Comparison of ENCODE assay signal across 16 cellular contexts in the genomic region with DNA sequence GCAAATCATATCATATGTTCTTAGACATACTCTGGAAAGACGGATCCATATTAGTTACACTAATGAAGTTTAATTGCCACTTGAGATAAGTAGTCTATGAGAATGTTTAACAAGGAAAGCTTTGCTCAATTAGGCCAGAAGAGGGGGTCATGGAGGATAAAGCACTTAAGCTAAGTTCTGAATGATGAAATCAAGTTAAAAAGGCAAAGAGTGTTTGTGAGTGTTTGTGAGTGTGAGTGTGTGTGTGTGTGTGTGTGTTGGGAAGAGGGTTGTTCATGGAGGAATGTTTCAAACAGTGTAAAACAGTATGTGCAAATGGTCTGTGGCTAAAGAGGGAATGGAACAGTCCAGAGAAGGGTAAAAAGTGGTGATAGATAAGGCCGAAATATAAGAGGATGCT.
DNase-seq lines count a peak whose midpoint lies in the region; ATAC-seq, FAIRE-seq and TF ChIP-seq lines count a peak whose summit lies in the region.
"Had no signal": no experiment of that assay in that cellular context is flagged by ENCODE, and none has a peak within 500 bp of the region (broad histone marks: within the 10 kb centered on the region; RNA-seq: fewer than 3 reads in every experiment).

No MANE protein-coding gene starts in this region.

- no peaks in the 10 kb centered on the region for H3K36me3 Mint-ChIP-seq in activated naive CD8-positive, alpha-beta T cell treated with anti-CD3 and anti-CD28 coated beads for 36 hours
- H3K36me3 Mint-ChIP-seq: mesothelial cell of epicardium had no signal

- TF ChIP-seq CTCF in LNCAP (IDR thresholded peaks at IDR 0.05): peak; percentile 34; the same call in 1 of the 2 replicates

- FAIRE-seq in GM19239 (lab: Jason Lieb, UNC): no peak
- FAIRE-seq: TTC549 had no signal

- ATAC-seq in HG03135 (IDR thresholded peaks at IDR 0.05; ENCODE audit: unreplicated experiment) (no peak), HG02973 (IDR thresholded peaks at IDR 0.05; ENCODE audit: unreplicated experiment) (no peak)

- no peaks in the 10 kb centered on the region for H3K4me1 Mint-ChIP-seq in activated naive CD8-positive, alpha-beta T cell treated with anti-CD3 and anti-CD28 coated beads for 36 hours

- H3K4me3 Mint-ChIP-seq in activated naive CD8-positive, alpha-beta T cell treated with anti-CD3 and anti-CD28 coated beads for 36 hours: no peak overlapping the region
- H3K4me3 Mint-ChIP-seq: mesothelial cell of epicardium; stimulated activated naive CD8-positive, alpha-beta T cell treated with anti-CD3 and anti-CD28 coated beads, Interleukin-15, Interleukin-2, amounts not matched to agents 100 ng/mL and 50 ng/mL, for 24 hours had no signal

- no peak overlapping the region for H3K27ac Mint-ChIP-seq in activated naive CD8-positive, alpha-beta T cell treated with anti-CD3 and anti-CD28 coated beads for 36 hours
- H3K27ac Mint-ChIP-seq: mesothelial cell of epicardium; stimulated activated naive CD8-positive, alpha-beta T cell treated with anti-CD3 and anti-CD28 coated beads, Interleukin-15, Interleukin-2, amounts not matched to agents 100 ng/mL and 50 ng/mL, for 24 hours had no signal

- H3K9me3 Mint-ChIP-seq in activated naive CD8-positive, alpha-beta T cell treated with anti-CD3 and anti-CD28 coated beads for 36 hours: no peaks in the 10 kb centered on the region
- H3K9me3 Mint-ChIP-seq: mesothelial cell of epicardium; stimulated activated naive CD8-positive, alpha-beta T cell treated with anti-CD3 and anti-CD28 coated beads, Interleukin-15, Interleukin-2, amounts not matched to agents 100 ng/mL and 50 ng/mL, for 24 hours had no signal

- DNase-seq in DMS79 treated with DMSO at 0.1 percent for 48 hours (lab: John Stamatoyannopoulos, UW) (peak; percentile 77), RKO (ENCODE audit: low spot score) (peak; percentile 8), iris pigment epithelial cell (ENCODE audit: low read depth) (peak; percentile 27), GM19239 (ENCODE audit: insufficient read length, low spot score) (no peak)
- no peak for DNase-seq in activated naive CD8-positive, alpha-beta T cell treated with anti-CD3 and anti-CD28 coated beads for 36 hours
- DNase-seq: COR-L47; effector memory CD4-positive, alpha-beta T cell; hypothalamus; NCI-H146; stimulated activated CD4-positive, alpha-beta T cell treated with anti-CD3 and anti-CD28 coated beads, Interleukin-4, amount 100 ng/mL, for 24 hours had no signal

- no peaks in the 10 kb centered on the region for H3K27me3 Mint-ChIP-seq in activated naive CD8-positive, alpha-beta T cell treated with anti-CD3 and anti-CD28 coated beads for 36 hours
- H3K27me3 Mint-ChIP-seq: stimulated activated naive CD8-positive, alpha-beta T cell treated with anti-CD3 and anti-CD28 coated beads, Interleukin-15, Interleukin-2, amounts not matched to agents 100 ng/mL and 50 ng/mL, for 24 hours had no signal

Comparison
In these comparisons a context has a peak if more than half of its experiments do, and no peak if none do; other contexts are left out.
1. DNase-seq: peak in DMS79 treated with DMSO at 0.1 percent for 48 hours (single experiment), RKO (single experiment) and iris pigment epithelial cell (single experiment); none in activated naive CD8-positive, alpha-beta T cell treated with anti-CD3 and anti-CD28 coated beads for 36 hours (single experiment) and GM19239 (single experiment).